In the genomic region with DNA sequence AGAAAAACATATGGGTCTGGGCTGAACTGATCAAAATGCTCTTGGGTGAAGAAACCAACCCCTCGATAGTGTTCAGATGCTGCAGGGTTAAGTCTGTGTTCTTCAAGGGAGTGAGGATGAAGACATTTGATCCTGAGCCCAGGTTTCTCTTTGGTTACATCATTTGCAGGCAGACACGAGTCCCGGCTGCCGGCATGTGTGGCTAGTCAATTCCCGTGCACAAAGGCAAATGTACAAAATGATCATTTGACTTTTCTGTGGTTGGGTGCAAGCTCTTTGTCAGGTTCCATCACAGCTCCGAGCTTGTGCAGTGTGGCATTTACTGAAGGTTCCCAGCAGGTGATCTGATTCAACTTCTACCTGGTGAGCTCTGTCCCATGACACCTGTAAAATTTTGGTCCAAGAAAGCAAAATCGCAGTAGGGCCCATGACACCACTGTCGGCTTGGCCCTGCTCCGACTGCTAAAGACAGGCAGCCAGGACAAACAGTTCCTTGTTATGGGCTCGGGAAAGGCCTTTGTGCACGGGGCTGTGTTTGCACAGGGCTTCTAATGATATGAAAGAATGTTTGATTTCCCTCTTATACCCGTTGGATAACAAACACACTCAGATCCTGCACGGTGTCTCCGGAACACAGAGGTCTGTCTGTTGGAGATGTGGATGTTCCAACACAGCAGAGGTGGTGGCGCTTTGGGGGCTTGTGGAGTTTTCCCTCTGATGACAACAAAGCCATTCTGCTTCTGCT, we compare ENCODE assay signal across 11 cellular contexts. TPM values are rescaled to one million over a fixed set of nuclear protein-coding genes. Genes with fewer than 3 reads are reported as not detected.
A peak's percentile ranks its signal among the peaks of the same experiment; 100 is the strongest.
DNase-seq lines count a peak whose midpoint lies in the region; ATAC-seq and TF ChIP-seq lines count a peak whose summit lies in the region.
"Had no signal": no experiment of that assay in that cellular context is flagged by ENCODE, and none has a peak within 500 bp of the region (broad histone marks: within the 10 kb centered on the region; RNA-seq: fewer than 3 reads in every experiment).

No MANE protein-coding gene starts in this region.

- H3K4me3 Mint-ChIP-seq in CD8-positive, alpha-beta T cell: no peak overlapping the region
- H3K4me3 Mint-ChIP-seq in nephron: peak overlapping the region in 2 of 3 experiments; percentile 2 to 38

- DNase-seq in CD8-positive, alpha-beta T cell: no peak
- DNase-seq in NCI-H345 (lab: John Stamatoyannopoulos, UW): peak; percentile 72
- no peak for DNase-seq in GOT3 (lab: John Stamatoyannopoulos, UW)
- no peak for DNase-seq in AG08396 (ENCODE audit: low spot score)
- no peak for DNase-seq in NCI-H1436 treated with DMSO at 0.1 percent for 48 hours (lab: John Stamatoyannopoulos, UW)

- no peak for ATAC-seq in CD8-positive, alpha-beta T cell
- ATAC-seq in GM21381 (IDR thresholded peaks at IDR 0.05; ENCODE audit: unreplicated experiment): no peak

- TF ChIP-seq CTCF in CD8-positive, alpha-beta T cell (IDR thresholded peaks at IDR 0.05): no peak
- no peak for TF ChIP-seq CTCF in nephron (IDR thresholded peaks at IDR 0.05; ENCODE audit: unreplicated experiment in 3 of 3)

- H3K4me1 Mint-ChIP-seq in CD8-positive, alpha-beta T cell (ENCODE audit: low read depth): peaks cover 44% of the 10 kb centered on the region
- peaks cover 30% of the 10 kb centered on the region for H3K4me1 Mint-ChIP-seq in nephron

- peaks cover 75% of the 10 kb centered on the region for H3K36me3 Mint-ChIP-seq in CD8-positive, alpha-beta T cell
- H3K36me3 Mint-ChIP-seq in nephron (ENCODE audit: low read depth): peaks cover 10% of the 10 kb centered on the region

- POLR2A ChIA-PET in CD8-positive, alpha-beta T cell (lab: Charles Lee): interaction anchor here (0.8 to 1.3 kb wide), 6 partner anchors 154 to 538 kb away, joined by 3 to 10 read pairs (median 4); no protein-coding TSS in a partner anchor

- H3K9ac ChIP-seq in endocrine pancreas (ENCODE audit: control insufficient read depth, insufficient read depth, low read length): peak overlapping the region; percentile 35
- H3K9ac ChIP-seq: KMS-11 had no signal

- no peak overlapping the region for H3K27ac ChIP-seq in CD8-positive, alpha-beta T cell (ENCODE audit: low read depth, low read length)
- H3K27ac ChIP-seq: KMS-11, neutrophil had no signal

- H3K9me3 Mint-ChIP-seq in CD8-positive, alpha-beta T cell: no peaks in the 10 kb centered on the region
- no peaks in the 10 kb centered on the region for H3K9me3 Mint-ChIP-seq in nephron

- no peak overlapping the region for H3K4me3 ChIP-seq in CD8-positive, alpha-beta T cell (ENCODE audit: low read depth, low read length)
- peak overlapping the region; percentile 22 for H3K4me3 ChIP-seq in endocrine pancreas (ENCODE audit: control insufficient read depth, insufficient read depth, low read length)

- H3K27me3 Mint-ChIP-seq in CD8-positive, alpha-beta T cell (ENCODE audit: low read depth): no peaks in the 10 kb centered on the region
- H3K27me3 Mint-ChIP-seq in nephron (ENCODE audit: low read depth): no peaks in the 10 kb centered on the region

- CTCF ChIA-PET in CD8-positive, alpha-beta T cell (lab: Charles Lee): interaction anchor here (0.5 to 9.9 kb wide), 68 partner anchors 9 to 640 kb away, joined by 3 to 152 read pairs (median 4); a partner anchor contains a TSS

- intact Hi-C loops in CD8-positive, alpha-beta T cell (cut with DNase I, micrococcal nuclease): loop anchor here (2.0 to 5.0 kb wide), 4 partner anchors 170 to 356 kb away; a partner anchor contains a TSS

- H3K4me1 ChIP-seq in CD8-positive, alpha-beta T cell (ENCODE audit: insufficient read depth, low read length): peaks cover 20% of the 10 kb centered on the region
- no peaks in the 10 kb centered on the region for H3K4me1 ChIP-seq in endocrine pancreas (ENCODE audit: control insufficient read depth, insufficient read depth, low read length)

- H3K27ac Mint-ChIP-seq in CD8-positive, alpha-beta T cell: peak overlapping the region; percentile 81
- H3K27ac Mint-ChIP-seq in nephron: peak overlapping the region; percentile 56 to 83 (median 71)

- peaks cover 20% of the 10 kb centered on the region for H3K36me3 ChIP-seq in CD8-positive, alpha-beta T cell (ENCODE audit: insufficient read depth, low read length)
- H3K36me3 ChIP-seq in endocrine pancreas (ENCODE audit: control insufficient read depth, insufficient read depth, low read length): no peaks in the 10 kb centered on the region
- H3K36me3 ChIP-seq: neutrophil had no signal

- H3K9me3 ChIP-seq in CD8-positive, alpha-beta T cell (ENCODE audit: low read length): no peaks in the 10 kb centered on the region
- H3K9me3 ChIP-seq in endocrine pancreas (ENCODE audit: control insufficient read depth, low read length): no peaks in the 10 kb centered on the region
- H3K9me3 ChIP-seq: neutrophil had no signal

- H3K27me3 ChIP-seq in CD8-positive, alpha-beta T cell (ENCODE audit: insufficient read depth, low read length): no peaks in the 10 kb centered on the region
- H3K27me3 ChIP-seq in endocrine pancreas (ENCODE audit: control insufficient read depth, insufficient read depth, low read length): no peaks in the 10 kb centered on the region
- H3K27me3 ChIP-seq: neutrophil had no signal

RNA-seq across cellular contexts. Expression of a gene that starts 46.9 kb away (rescaled TPM):
- not detected for total RNA-seq in CD8-positive, alpha-beta T cell
- total RNA-seq: H1 had no signal
